Comparison of ENCODE assay signal across 1 cellular context in genomic region chr7:6589829-6590644, GRCh38.
TF ChIP-seq lines count a peak whose summit lies in the region.

Gene INTS15 (plus strand): TSS chr7:6590021. CDS start chr7:6590284, 263 bp downstream.

TF ChIP-seq in HepG2, 621 proteins besides CTCF, POLR2A, EP300 and RAD21 (continued from another document and continues in another):
- TF ChIP-seq ZXDC (CRISPR knock-in tag; IDR thresholded peaks at IDR 0.05) (0 out of 2 replicates have a peak, but pooled peaks have one; percentile 62), FIP1L1 (IDR thresholded peaks at IDR 0.05; ENCODE audit: borderline replicate concordance, insufficient read depth, low read depth, low read length) (no peak), ZNF800 (CRISPR knock-in tag; IDR thresholded peaks at IDR 0.05) (peak; percentile 81; the same call in 1 of the 2 replicates), ZNF350 (CRISPR knock-in tag; IDR thresholded peaks at IDR 0.05; ENCODE audit: borderline replicate concordance, low read depth) (no peak; the same call in 1 of the 2 replicates), KMT2B (CRISPR knock-in tag; IDR thresholded peaks at IDR 0.05) (no peak), ZNF740 (CRISPR knock-in tag; IDR thresholded peaks at IDR 0.05) (no peak), PLRG1 (conservative IDR thresholded peaks at IDR 0.05) (no peak), THAP8 (CRISPR knock-in tag; IDR thresholded peaks at IDR 0.05; ENCODE audit: borderline replicate concordance) (no peak), ZKSCAN1 (IDR thresholded peaks at IDR 0.05; ENCODE audit: low read length) (no peak), ZNF563 (CRISPR knock-in tag; IDR thresholded peaks at IDR 0.05) (peak; percentile 31), ZNF770 (CRISPR knock-in tag; IDR thresholded peaks at IDR 0.05) (no peak; the same call in 1 of the 2 replicates), HOXA3 (CRISPR knock-in tag; IDR thresholded peaks at IDR 0.05) (peak; percentile 62; the same call in 1 of the 2 replicates), ZNF883 (CRISPR knock-in tag; IDR thresholded peaks at IDR 0.05; ENCODE audit: not compliant biosample characterization) (no peak), AHR (CRISPR knock-in tag; IDR thresholded peaks at IDR 0.05) (peak; percentile 61; the same call in 1 of the 2 replicates), TOPORS (CRISPR knock-in tag; IDR thresholded peaks at IDR 0.05) (peak; percentile 95), HOXA9 (CRISPR knock-in tag; IDR thresholded peaks at IDR 0.05; ENCODE audit: borderline replicate concordance) (no peak), AKAP8 (CRISPR knock-in tag; IDR thresholded peaks at IDR 0.05) (peak; percentile 28; the same call in 1 of the 2 replicates), ZNF512B (CRISPR knock-in tag; IDR thresholded peaks at IDR 0.05; ENCODE audit: borderline replicate concordance) (no peak), ZSCAN29 (CRISPR knock-in tag; conservative IDR thresholded peaks at IDR 0.05) (0 out of 2 replicates have a peak, but pooled peaks have one; percentile 60), NFE2 (CRISPR knock-in tag; IDR thresholded peaks at IDR 0.05) (no peak), JARID2 (CRISPR knock-in tag; IDR thresholded peaks at IDR 0.05; ENCODE audit: insufficient replicate concordance) (no peak), ZNF331 (CRISPR knock-in tag; IDR thresholded peaks at IDR 0.05) (peak; percentile 61; the same call in 1 of the 2 replicates), SOX13 (IDR thresholded peaks at IDR 0.05) (no peak), SOX13 (CRISPR knock-in tag; conservative IDR thresholded peaks at IDR 0.05 in 1 of 2, IDR thresholded peaks at IDR 0.05 in 1 of 2) (no peak), CREB3 (CRISPR knock-in tag; IDR thresholded peaks at IDR 0.05) (no peak), HMGXB3 (CRISPR knock-in tag; IDR thresholded peaks at IDR 0.05; ENCODE audit: borderline replicate concordance) (no peak), MED13 (CRISPR knock-in tag; IDR thresholded peaks at IDR 0.05) (no peak), ZNF282 (IDR thresholded peaks at IDR 0.05; ENCODE audit: partially characterized antibody) (no peak), TBL1XR1 (IDR thresholded peaks at IDR 0.05; ENCODE audit: borderline replicate concordance, low read length, partially characterized antibody) (no peak), SNAPC5 (CRISPR knock-in tag; IDR thresholded peaks at IDR 0.05; ENCODE audit: borderline replicate concordance) (no peak), ARID3A (IDR thresholded peaks at IDR 0.05; ENCODE audit: low read depth, low read length) (no peak), ZBTB21 (CRISPR knock-in tag; IDR thresholded peaks at IDR 0.05) (no peak), TEF (CRISPR knock-in tag; IDR thresholded peaks at IDR 0.05) (no peak), ZFP36L2 (CRISPR knock-in tag; IDR thresholded peaks at IDR 0.05) (no peak), RAD51 (IDR thresholded peaks at IDR 0.05; ENCODE audit: borderline replicate concordance) (no peak), MAFG (CRISPR knock-in tag; IDR thresholded peaks at IDR 0.05) (no peak), ZNF263 (CRISPR knock-in tag; IDR thresholded peaks at IDR 0.05) (no peak)
